In the genomic region with DNA sequence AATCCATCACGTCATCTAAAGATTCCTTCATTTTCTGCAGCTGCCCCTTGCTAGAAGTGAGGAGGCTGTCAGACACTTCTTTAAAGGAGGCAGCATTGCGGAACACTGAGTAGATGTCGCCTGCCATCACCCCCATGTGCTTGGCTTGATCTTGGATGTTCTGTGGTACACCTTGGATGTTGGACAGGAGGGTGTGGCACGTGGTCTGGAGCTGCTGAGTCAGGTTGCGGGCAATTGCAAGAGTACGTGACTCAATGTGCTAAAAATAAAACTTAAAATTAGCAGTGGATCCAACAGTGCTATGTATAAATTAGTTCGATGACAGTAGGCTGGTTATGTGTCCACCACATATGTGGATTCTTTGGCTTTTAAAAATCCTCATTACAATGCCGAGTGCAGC, we compare ENCODE assay signal across 14 cellular contexts. TPM values are rescaled to one million over a fixed set of nuclear protein-coding genes. Genes with fewer than 3 reads are reported as not detected.
DNase-seq lines count a peak whose midpoint lies in the region; ATAC-seq, FAIRE-seq and TF ChIP-seq lines count a peak whose summit lies in the region.
"Had no signal": no experiment of that assay in that cellular context is flagged by ENCODE, and none has a peak within 500 bp of the region (broad histone marks: within the 10 kb centered on the region; RNA-seq: fewer than 3 reads in every experiment).

No MANE protein-coding gene starts in this region.

- TF ChIP-seq POLR2A in vagina (IDR thresholded peaks at IDR 0.05), result no peak

- H3K9me3 ChIP-seq in astrocyte (ENCODE audit: insufficient read depth, low read depth, low read length) (no peaks in the 10 kb centered on the region), left ventricle myocardium inferior (replicated peaks) (no peaks in the 10 kb centered on the region), vagina (no peaks in the 10 kb centered on the region)
- H3K9me3 ChIP-seq: A549 had no signal

- no peak overlapping the region for H2AFZ ChIP-seq in astrocyte (ENCODE audit: low read depth, low read length)

- H3K27ac Mint-ChIP-seq in activated CD4-positive, alpha-beta T cell treated with anti-CD3 and anti-CD28 coated beads, Interleukin-2, amount 10 ng/mL, durations not matched to agents 24 days and 14 days, result peak overlapping the region; percentile 45
- no peak overlapping the region for H3K27ac Mint-ChIP-seq in astrocyte (ENCODE audit: unreplicated experiment)

- FAIRE-seq in astrocyte (lab: Jason Lieb, UNC), result no peak
- FAIRE-seq: A549 had no signal

- H3K4me1 ChIP-seq in astrocyte (ENCODE audit: insufficient read depth, low read length) (peaks cover 28% of the 10 kb centered on the region), left ventricle myocardium inferior (peaks cover 45% of the 10 kb centered on the region), vagina (peaks cover 22% of the 10 kb centered on the region)

- H3K9ac ChIP-seq in astrocyte (ENCODE audit: low read length), result no peak overlapping the region

- ATAC-seq in GM18909 (IDR thresholded peaks at IDR 0.05; ENCODE audit: poor library complexity, unreplicated experiment), result no peak
- ATAC-seq: A549 had no signal

- no peak for TF ChIP-seq CTCF in astrocyte (IDR thresholded peaks at IDR 0.05; ENCODE audit: insufficient read depth, low read depth, low read length)
- TF ChIP-seq CTCF in left ventricle myocardium inferior (IDR thresholded peaks at IDR 0.05; ENCODE audit: borderline replicate concordance), result no peak
- TF ChIP-seq CTCF in vagina (IDR thresholded peaks at IDR 0.05), result no peak

- no peaks in the 10 kb centered on the region for H3K27me3 Mint-ChIP-seq in activated CD4-positive, alpha-beta T cell treated with anti-CD3 and anti-CD28 coated beads, Interleukin-2, amount 10 ng/mL, durations not matched to agents 24 days and 14 days
- no peaks in the 10 kb centered on the region for H3K27me3 Mint-ChIP-seq in astrocyte (ENCODE audit: low read depth, unreplicated experiment)

- no peaks in the 10 kb centered on the region for H4K20me1 ChIP-seq in astrocyte (ENCODE audit: insufficient read depth, low read length)

- H3K79me2 ChIP-seq in astrocyte (ENCODE audit: insufficient read depth, low read length), result no peaks in the 10 kb centered on the region

- H3K4me2 ChIP-seq in astrocyte (ENCODE audit: low read length), result peak overlapping the region; percentile 10
- H3K4me2 ChIP-seq: A549 had no signal

- H3K27ac ChIP-seq in astrocyte (ENCODE audit: low read depth, low read length), result no peak overlapping the region
- peak overlapping the region; percentile 65 for H3K27ac ChIP-seq in left ventricle myocardium inferior (replicated peaks)
- H3K27ac ChIP-seq in vagina, result peak overlapping the region; percentile 20
- H3K27ac ChIP-seq: A549 had no signal

- peaks cover 4% of the 10 kb centered on the region for H3K4me1 Mint-ChIP-seq in activated CD4-positive, alpha-beta T cell treated with anti-CD3 and anti-CD28 coated beads, Interleukin-2, amount 10 ng/mL, durations not matched to agents 24 days and 14 days
- peaks cover 4% of the 10 kb centered on the region for H3K4me1 Mint-ChIP-seq in astrocyte (ENCODE audit: low read depth, unreplicated experiment)
- H3K4me1 Mint-ChIP-seq: neural crest cell had no signal

- DNase-seq in activated CD4-positive, alpha-beta T cell treated with anti-CD3 and anti-CD28 coated beads, Interleukin-2, amount 10 ng/mL, durations not matched to agents 24 days and 14 days, result no peak
- DNase-seq in activated CD4-positive, alpha-beta T cell treated with anti-CD3 and anti-CD28 coated beads, Interleukin-2, amount 50 U/mL, for 48 hours, result no peak
- DNase-seq in astrocyte (ENCODE audit: low read depth) (peak; percentile 79), left ventricle myocardium inferior (peak; percentile 60), vagina (ENCODE audit: extremely low spot score in 2 of 2) (no peak), dermis blood vessel endothelial cell (no peak), Ammon's horn (ENCODE audit: low spot score) (no peak)
- DNase-seq: amygdala; NCI-H1694; stimulated activated CD4-positive, alpha-beta T cell treated with anti-CD3 and anti-CD28 coated beads, Interleukin-15, amount 100 ng/mL, for 24 hours; T1000 had no signal

- no peak overlapping the region for H3K4me3 Mint-ChIP-seq in activated CD4-positive, alpha-beta T cell treated with anti-CD3 and anti-CD28 coated beads, Interleukin-2, amount 10 ng/mL, durations not matched to agents 24 days and 14 days
- no peak overlapping the region for H3K4me3 Mint-ChIP-seq in astrocyte (ENCODE audit: unreplicated experiment)
- H3K4me3 Mint-ChIP-seq: neural crest cell had no signal

- peaks cover 22% of the 10 kb centered on the region for H3K36me3 ChIP-seq in astrocyte (ENCODE audit: insufficient read depth, low read length)
- peaks cover 78% of the 10 kb centered on the region for H3K36me3 ChIP-seq in left ventricle myocardium inferior
- peaks cover 0 to 63% of the 10 kb centered on the region in 2 donors for H3K36me3 ChIP-seq in vagina

- no peaks in the 10 kb centered on the region for H3K9me3 Mint-ChIP-seq in activated CD4-positive, alpha-beta T cell treated with anti-CD3 and anti-CD28 coated beads, Interleukin-2, amount 10 ng/mL, durations not matched to agents 24 days and 14 days
- H3K9me3 Mint-ChIP-seq in astrocyte (ENCODE audit: unreplicated experiment), result no peaks in the 10 kb centered on the region
- H3K9me3 Mint-ChIP-seq: neural crest cell had no signal

- peaks cover 62% of the 10 kb centered on the region for H3K36me3 Mint-ChIP-seq in activated CD4-positive, alpha-beta T cell treated with anti-CD3 and anti-CD28 coated beads, Interleukin-2, amount 10 ng/mL, durations not matched to agents 24 days and 14 days (ENCODE audit: low read depth)
- H3K36me3 Mint-ChIP-seq in astrocyte (ENCODE audit: low read depth, unreplicated experiment), result no peaks in the 10 kb centered on the region

- H3K4me3 ChIP-seq in astrocyte (ENCODE audit: insufficient read depth, low read depth, low read length) (no peak overlapping the region), left ventricle myocardium inferior (no peak overlapping the region), vagina (no peak overlapping the region)
- H3K4me3 ChIP-seq: A549 had no signal

- intact Hi-C loops in activated CD4-positive, alpha-beta T cell treated with anti-CD3 and anti-CD28 coated beads, Interleukin-2, amount 10 ng/mL, durations not matched to agents 24 days and 14 days (cut with micrococcal nuclease), result no loop called here
- intact Hi-C loops in left ventricle myocardium inferior (cut with micrococcal nuclease), result no loop called here
- intact Hi-C loops in vagina (cut with DNase I), result no loop called here

- H3K27me3 ChIP-seq in astrocyte (ENCODE audit: insufficient read depth, low read length) (no peaks in the 10 kb centered on the region), left ventricle myocardium inferior (ENCODE audit: low read depth) (no peaks in the 10 kb centered on the region), vagina (no peaks in the 10 kb centered on the region)

RNA-seq across cellular contexts. Expression of gene PLIN2, which starts 10.9 kb away (rescaled TPM):
- total RNA-seq in activated CD4-positive, alpha-beta T cell treated with anti-CD3 and anti-CD28 coated beads, Interleukin-2, amount 10 ng/mL, durations not matched to agents 24 days and 14 days, result 56.0 and 59.0 TPM in 2 replicates
- total RNA-seq in astrocyte (13.1 and 14.4 TPM in 2 replicates), left ventricle myocardium inferior (131 TPM), vagina (367 TPM), dermis blood vessel endothelial cell (141 and 188 TPM in 2 replicates)

RNA-seq across cellular contexts. Expression of gene HAUS6, which starts 13.7 kb away (rescaled TPM):
- 32.2 and 34.3 TPM in 2 replicates for total RNA-seq in activated CD4-positive, alpha-beta T cell treated with anti-CD3 and anti-CD28 coated beads, Interleukin-2, amount 10 ng/mL, durations not matched to agents 24 days and 14 days
- total RNA-seq in astrocyte (13.7 and 16.0 TPM in 2 replicates), left ventricle myocardium inferior (5.6 TPM), vagina (7.1 TPM), dermis blood vessel endothelial cell (18.4 and 23.8 TPM in 2 replicates)

Comparison
In these comparisons a context has a peak if more than half of its experiments do, and no peak if none do; other contexts are left out.
1. DNase-seq: peak in astrocyte (single experiment) and left ventricle myocardium inferior (single experiment); none in activated CD4-positive, alpha-beta T cell treated with anti-CD3 and anti-CD28 coated beads, Interleukin-2, amount 10 ng/mL, durations not matched to agents 24 days and 14 days (single experiment), activated CD4-positive, alpha-beta T cell treated with anti-CD3 and anti-CD28 coated beads, Interleukin-2, amount 50 U/mL, for 48 hours (0 of 2), vagina (0 of 2), dermis blood vessel endothelial cell (single experiment) and Ammon's horn (single experiment).